10 cellular contexts compared by ENCODE assay signal in the genomic region with DNA sequence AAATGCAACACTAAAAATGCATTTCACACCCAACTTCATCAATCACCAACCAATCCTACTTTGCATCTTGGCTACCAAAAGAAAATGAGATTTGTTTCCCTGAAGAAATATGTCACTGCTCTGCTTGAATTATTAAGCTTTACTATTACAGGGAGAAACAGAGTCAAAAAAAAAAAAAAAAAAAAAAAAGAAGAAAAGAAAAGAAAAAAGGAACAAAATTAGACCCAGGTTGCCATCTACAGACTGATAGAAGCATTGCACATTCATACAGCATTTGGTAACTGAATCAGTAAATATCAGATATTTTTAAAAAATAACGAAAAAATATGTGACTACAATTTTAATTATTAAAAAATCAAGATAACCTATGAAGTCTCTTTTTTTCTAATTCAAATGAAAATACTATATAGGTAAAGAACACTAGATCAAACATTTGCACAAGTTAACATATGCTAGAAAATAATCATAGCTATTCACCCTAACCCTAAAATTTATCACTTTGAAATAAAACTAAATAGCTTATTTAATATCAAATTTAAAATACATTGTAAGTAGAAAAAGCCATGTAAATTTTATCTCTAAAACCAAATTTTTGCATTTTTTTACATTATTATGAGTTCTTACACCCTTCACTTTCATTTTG.
DNase-seq lines count a peak whose midpoint lies in the region; ATAC-seq and TF ChIP-seq lines count a peak whose summit lies in the region.
"Had no signal": no experiment of that assay in that cellular context is flagged by ENCODE, and none has a peak within 500 bp of the region (broad histone marks: within the 10 kb centered on the region; RNA-seq: fewer than 3 reads in every experiment).

No MANE protein-coding gene starts in this region.

- no peaks in the 10 kb centered on the region for H3K36me3 Mint-ChIP-seq in endodermal cell (ENCODE audit: low read depth)
- no peaks in the 10 kb centered on the region for H3K36me3 Mint-ChIP-seq in activated naive CD8-positive, alpha-beta T cell treated with anti-CD3 and anti-CD28 coated beads for 36 hours
- H3K36me3 Mint-ChIP-seq: naive B cell had no signal

- no peak overlapping the region for H3K4me3 ChIP-seq in cardiac muscle cell
- no peak overlapping the region for H3K4me3 ChIP-seq in right cardiac atrium (ENCODE audit: low read length)
- H3K4me3 ChIP-seq in endodermal cell (ENCODE audit: low read length): no peak overlapping the region
- no peak overlapping the region for H3K4me3 ChIP-seq in transverse colon

- H3K4me1 Mint-ChIP-seq in endodermal cell: no peaks in the 10 kb centered on the region
- no peaks in the 10 kb centered on the region for H3K4me1 Mint-ChIP-seq in activated naive CD8-positive, alpha-beta T cell treated with anti-CD3 and anti-CD28 coated beads for 36 hours
- H3K4me1 Mint-ChIP-seq: activated B cell treated with CpG ODN at 0.5 μM for 24 hours had no signal

- in situ Hi-C loops in transverse colon (cut with MboI; ENCODE audit: low pct_ligation_motif_present in 1 of 4, low pct_unique_long_range_greater_than_20kb in 1 of 4, low sequenced_read_pairs in 3 of 4): no loop called here

- no peak overlapping the region for H3K27ac Mint-ChIP-seq in endodermal cell
- H3K27ac Mint-ChIP-seq in activated naive CD8-positive, alpha-beta T cell treated with anti-CD3 and anti-CD28 coated beads for 36 hours: no peak overlapping the region
- H3K27ac Mint-ChIP-seq: activated B cell treated with CpG ODN at 0.5 μM for 24 hours, naive B cell had no signal

- ATAC-seq in right cardiac atrium: no peak
- ATAC-seq in HG03354 (IDR thresholded peaks at IDR 0.05; ENCODE audit: poor library complexity, severe bottlenecking, unreplicated experiment): no peak

- no peak for TF ChIP-seq POLR2A in transverse colon (IDR thresholded peaks at IDR 0.05)

- no peak overlapping the region for H3K27ac ChIP-seq in cardiac muscle cell
- no peak overlapping the region for H3K27ac ChIP-seq in right cardiac atrium (ENCODE audit: low read length)
- H3K27ac ChIP-seq in endodermal cell (ENCODE audit: low read depth, low read length): no peak overlapping the region
- H3K27ac ChIP-seq in transverse colon: no peak overlapping the region

- peak; percentile 37 to 48 for DNase-seq in cardiac muscle cell (ENCODE audit: low read depth in 1 of 2, low spot score in 1 of 2)
- DNase-seq in right cardiac atrium: no peak
- peak; percentile 20 for DNase-seq in NCI-H2227 (lab: John Stamatoyannopoulos, UW; ENCODE audit: unreplicated experiment)
- DNase-seq in endodermal cell: no peak
- DNase-seq in transverse colon: no peak
- DNase-seq in activated naive CD8-positive, alpha-beta T cell treated with anti-CD3 and anti-CD28 coated beads for 36 hours: no peak
- DNase-seq in activated naive CD4-positive, alpha-beta T cell (lab: John Stamatoyannopoulos, UW): no peak
- DNase-seq: activated B cell treated with CpG ODN at 0.5 μM for 24 hours, naive B cell had no signal

- H3K4me1 ChIP-seq in cardiac muscle cell (ENCODE audit: low read depth): no peaks in the 10 kb centered on the region
- H3K4me1 ChIP-seq in right cardiac atrium (ENCODE audit: control insufficient read depth, insufficient read depth, low read length): no peaks in the 10 kb centered on the region
- no peaks in the 10 kb centered on the region for H3K4me1 ChIP-seq in endodermal cell (ENCODE audit: control insufficient read depth, insufficient read depth, low read length)
- no peaks in the 10 kb centered on the region for H3K4me1 ChIP-seq in transverse colon

- no peaks in the 10 kb centered on the region for H3K9me3 Mint-ChIP-seq in endodermal cell
- no peaks in the 10 kb centered on the region for H3K9me3 Mint-ChIP-seq in activated naive CD8-positive, alpha-beta T cell treated with anti-CD3 and anti-CD28 coated beads for 36 hours
- H3K9me3 Mint-ChIP-seq: activated B cell treated with CpG ODN at 0.5 μM for 24 hours, naive B cell had no signal

- no peak overlapping the region for H3K4me3 Mint-ChIP-seq in endodermal cell
- no peak overlapping the region for H3K4me3 Mint-ChIP-seq in activated naive CD8-positive, alpha-beta T cell treated with anti-CD3 and anti-CD28 coated beads for 36 hours
- H3K4me3 Mint-ChIP-seq: activated B cell treated with CpG ODN at 0.5 μM for 24 hours, naive B cell had no signal

- H3K27me3 ChIP-seq in cardiac muscle cell (no peaks in the 10 kb centered on the region), right cardiac atrium (ENCODE audit: control insufficient read depth, insufficient read depth) (no peaks in the 10 kb centered on the region), endodermal cell (ENCODE audit: control insufficient read depth, insufficient read depth, low read length, poor library complexity, severe bottlenecking) (no peaks in the 10 kb centered on the region), transverse colon (no peaks in the 10 kb centered on the region)

- H3K27me3 Mint-ChIP-seq in endodermal cell (ENCODE audit: insufficient read depth): peaks cover 1% of the 10 kb centered on the region
- peaks cover 15% of the 10 kb centered on the region for H3K27me3 Mint-ChIP-seq in activated naive CD8-positive, alpha-beta T cell treated with anti-CD3 and anti-CD28 coated beads for 36 hours

- 2% methylated on average over 1 of the region's 1 CpG for WGBS in right cardiac atrium
- no CpG with 5 or more reads among the region's 1 CpG for WGBS in endodermal cell (ENCODE audit: insufficient coverage in 1 of 2, insufficient read length in 1 of 2), 2 experiments
- WGBS in transverse colon (ENCODE audit: low coverage in 1 of 2), 2 donors: 0 to 2% methylated on average over 1 of the region's 1 CpG

- no peak for TF ChIP-seq EP300 in transverse colon (IDR thresholded peaks at IDR 0.05; ENCODE audit: low read depth)

- H3K9me3 ChIP-seq in cardiac muscle cell (ENCODE audit: low read depth) (no peaks in the 10 kb centered on the region), right cardiac atrium (ENCODE audit: control insufficient read depth, low read length) (no peaks in the 10 kb centered on the region), endodermal cell (ENCODE audit: control insufficient read depth, low read length) (no peaks in the 10 kb centered on the region), transverse colon (no peaks in the 10 kb centered on the region)

- H3K9ac ChIP-seq in endodermal cell (ENCODE audit: extremely low read depth, low read length, poor library complexity, severe bottlenecking): no peak overlapping the region

- TF ChIP-seq CTCF in cardiac muscle cell (IDR thresholded peaks at IDR 0.05; ENCODE audit: low read depth, low read length) (peak; percentile 63), endodermal cell (conservative IDR thresholded peaks at IDR 0.05) (peak; percentile 80), transverse colon (IDR thresholded peaks at IDR 0.05) (peak; percentile 32 to 54 (median 45))

- H3K36me3 ChIP-seq in cardiac muscle cell: no peaks in the 10 kb centered on the region
- no peaks in the 10 kb centered on the region for H3K36me3 ChIP-seq in endodermal cell (ENCODE audit: control insufficient read depth, insufficient read depth, low read length)
- no peaks in the 10 kb centered on the region for H3K36me3 ChIP-seq in transverse colon

- intact Hi-C loops in right cardiac atrium (cut with DNase I): no loop called here
- intact Hi-C loops in transverse colon (cut with DNase I; ENCODE audit: low total_unique reads): no loop called here

Comparison
In these comparisons a context has a peak if more than half of its experiments do, and no peak if none do; other contexts are left out.
1. DNase-seq: peak in cardiac muscle cell (2 of 2) and NCI-H2227 (single experiment); none in right cardiac atrium (0 of 3), endodermal cell (single experiment), transverse colon (single experiment), activated naive CD8-positive, alpha-beta T cell treated with anti-CD3 and anti-CD28 coated beads for 36 hours (single experiment) and activated naive CD4-positive, alpha-beta T cell (0 of 4).
2. Peak in every context shown above with its lines, with median percentiles within 50 percentile points of each other: CTCF ChIP-seq.